In genomic region chr3:53845881-53846133, GRCh38 we compare ENCODE assay signal across 1 cellular context.
TF ChIP-seq lines count a peak whose summit lies in the region.

No MANE protein-coding gene starts in this region.

TF ChIP-seq in HCT116, 20 proteins besides CTCF, POLR2A, EP300 and RAD21 (continued from another document):
- TF ChIP-seq ZBTB33 (IDR thresholded peaks at IDR 0.05; ENCODE audit: extremely low read depth, insufficient replicate concordance, low read length) (no peak), CBX3 (IDR thresholded peaks at IDR 0.05; ENCODE audit: low read depth) (no peak), JUND (IDR thresholded peaks at IDR 0.05) (no peak), REST (IDR thresholded peaks at IDR 0.05; ENCODE audit: low read depth) (no peak), FOSL1 (IDR thresholded peaks at IDR 0.05; ENCODE audit: low read depth) (no peak), YY1 (IDR thresholded peaks at IDR 0.05; ENCODE audit: extremely low read depth, insufficient replicate concordance, low read depth, low read length) (no peak), EGR1 (IDR thresholded peaks at IDR 0.05; ENCODE audit: low read depth) (no peak), EZH2 (IDR thresholded peaks at IDR 0.05) (no peak), CEBPB (IDR thresholded peaks at IDR 0.05; ENCODE audit: low read depth) (no peak)
